ENCODE assay signal across 19 cellular contexts in the genomic region with DNA sequence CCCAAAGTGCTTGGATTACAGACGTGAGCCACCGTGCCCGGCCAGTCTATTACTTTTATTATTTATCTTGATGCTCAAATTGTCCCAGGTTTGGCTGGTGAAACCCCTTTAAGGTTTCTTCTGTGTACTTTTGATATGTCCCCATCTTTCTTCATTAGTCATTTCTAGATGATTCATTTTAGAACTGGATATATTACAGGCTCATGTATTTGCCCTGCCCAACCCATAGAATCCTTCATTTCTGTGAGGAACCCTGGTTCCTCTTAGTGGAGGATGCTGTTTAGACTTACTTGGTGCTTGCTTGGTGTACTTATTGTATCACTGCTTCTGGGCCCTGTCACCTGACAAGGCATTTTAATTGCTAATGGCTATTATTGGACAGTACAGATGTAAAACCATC. TPM values are rescaled to one million over a fixed set of nuclear protein-coding genes. Genes with fewer than 3 reads are reported as not detected.
DNase-seq lines count a peak whose midpoint lies in the region; ATAC-seq, FAIRE-seq and TF ChIP-seq lines count a peak whose summit lies in the region.
"Had no signal": no experiment of that assay in that cellular context is flagged by ENCODE, and none has a peak within 500 bp of the region (broad histone marks: within the 10 kb centered on the region; RNA-seq: fewer than 3 reads in every experiment).

No MANE protein-coding gene starts in this region.

- intact Hi-C loops in activated CD4-positive, alpha-beta memory T cell treated with anti-CD3 and anti-CD28 coated beads for 36 hours (cut with micrococcal nuclease), result loop anchor here (1.0 kb wide), 2 partner anchors 12 to 65 kb away; no protein-coding TSS in a partner anchor
- intact Hi-C loops in GM12878 (cut with micrococcal nuclease; ENCODE audit: unreplicated experiment), result loop anchor here (5.0 kb wide), 3 partner anchors 39 to 129 kb away; a partner anchor contains a TSS
- intact Hi-C loops in HepG2 (cut with micrococcal nuclease; ENCODE audit: unreplicated experiment), result no loop called here

- DNase-seq in activated CD4-positive, alpha-beta memory T cell treated with anti-CD3 and anti-CD28 coated beads for 36 hours, result no peak
- DNase-seq in activated CD4-positive, alpha-beta memory T cell treated with anti-CD3 and anti-CD28 coated beads, Interleukin-2, amount 10 ng/mL, durations not matched to agents 7 days and 5 days, result no peak
- DNase-seq in HFFc6 (no peak), GM12878 (ENCODE audit: low read depth, low spot score) (no peak), HepG2 (ENCODE audit: low spot score) (no peak)
- no peak for DNase-seq in stimulated activated effector memory CD8-positive, alpha-beta T cell treated with anti-CD3 and anti-CD28 coated beads, Interleukin-12 subunit alpha, Interleukin-12 subunit beta, amount 100 ng/mL, for 72 hours (ENCODE audit: low spot score in 2 of 2)
- DNase-seq: ACHN; amniotic stem cell; head of caudate nucleus; NCI-H2081 treated with DMSO at 0.1 percent for 48 hours; NCI-H526 treated with DMSO at 0.1 percent for 48 hours; ovary; stimulated activated CD4-positive, alpha-beta T cell treated with anti-CD3 and anti-CD28 coated beads, Interleukin-4, amount 100 ng/mL, for 1 hour; stimulated activated CD8-positive, alpha-beta memory T cell treated with anti-CD3 and anti-CD28 coated beads, Interleukin-4, amount 100 ng/mL, for 48 hours had no signal

- H3K79me2 ChIP-seq in GM12878 (ENCODE audit: control insufficient read depth, insufficient read depth, low read length), result peaks cover 88% of the 10 kb centered on the region
- H3K79me2 ChIP-seq in HepG2 (ENCODE audit: insufficient read depth, low read length), result peaks cover 87% of the 10 kb centered on the region

- peak overlapping the region; percentile 73 for H3K27ac Mint-ChIP-seq in activated CD4-positive, alpha-beta memory T cell treated with anti-CD3 and anti-CD28 coated beads for 36 hours
- no peak overlapping the region for H3K27ac Mint-ChIP-seq in activated CD4-positive, alpha-beta memory T cell treated with anti-CD3 and anti-CD28 coated beads, Interleukin-2, amount 10 ng/mL, durations not matched to agents 7 days and 5 days
- H3K27ac Mint-ChIP-seq in HFFc6, result peak overlapping the region; percentile 53
- peak overlapping the region; percentile 24 for H3K27ac Mint-ChIP-seq in stimulated activated effector memory CD8-positive, alpha-beta T cell treated with anti-CD3 and anti-CD28 coated beads, Interleukin-12 subunit alpha, Interleukin-12 subunit beta, amount 100 ng/mL, for 72 hours
- H3K27ac Mint-ChIP-seq: mesothelial cell of epicardium had no signal

- SMC1A ChIA-PET in GM12878 (lab: Charles Lee; ENCODE audit: uncharacterized antibody, unreplicated experiment), result interaction anchor here (1.2 to 2.5 kb wide), 4 partner anchors 68 to 105 kb away, joined by 3 to 5 read pairs (median 4); no protein-coding TSS in a partner anchor

- H3K4me3 ChIP-seq in GM12878, result no peak overlapping the region
- no peak overlapping the region for H3K4me3 ChIP-seq in HepG2 (replicated peaks in 1 of 3; ENCODE audit: insufficient read depth in 1 of 3, low read depth in 2 of 3, low read length in 3 of 3)
- H3K4me3 ChIP-seq: ovary, tibial nerve had no signal

- TF ChIP-seq CTCF in HFFc6 (IDR thresholded peaks at IDR 0.05) (no peak), GM12878 (IDR thresholded peaks at IDR 0.05 in 2 of 3, conservative IDR thresholded peaks at IDR 0.05 in 1 of 3; ENCODE audit: control insufficient read depth in 2 of 3, extremely low read depth in 1 of 3, insufficient read depth in 1 of 3, low read depth in 3 of 3, low read length in 3 of 3) (no peak), HepG2 (CRISPR knock-in tag; IDR thresholded peaks at IDR 0.05) (no peak)

- BruUV-seq in GM12878 (replicated peaks; lab: Mats Ljungman, UMichigan) (no TSS peak), HepG2 (replicated peaks; lab: Mats Ljungman, UMichigan) (no TSS peak)

- TF ChIP-seq RAD21 in GM12878 (IDR thresholded peaks at IDR 0.05; ENCODE audit: insufficient read depth, low read depth, low read length), result no peak
- TF ChIP-seq RAD21 in HepG2 (CRISPR knock-in tag; IDR thresholded peaks at IDR 0.05), result no peak

- H4K20me1 ChIP-seq in GM12878 (ENCODE audit: control insufficient read depth, insufficient read depth), result no peaks in the 10 kb centered on the region
- H4K20me1 ChIP-seq in HepG2 (ENCODE audit: insufficient read depth, low read length), result peaks cover 43% of the 10 kb centered on the region

- ATAC-seq in GM12878 (0 out of 3 replicates have a peak, but pooled peaks have one; percentile 10), HG02970 (IDR thresholded peaks at IDR 0.05; ENCODE audit: low FRiP score, unreplicated experiment) (no peak), HepG2 (no peak), GM18861 (IDR thresholded peaks at IDR 0.05; ENCODE audit: unreplicated experiment) (no peak)
- peak; percentile 87 for ATAC-seq in stimulated activated effector memory CD8-positive, alpha-beta T cell treated with anti-CD3 and anti-CD28 coated beads, Interleukin-12 subunit alpha, Interleukin-12 subunit beta, amount 100 ng/mL, for 72 hours

- H3K27ac ChIP-seq in GM12878 (ENCODE audit: control insufficient read depth, insufficient read depth) (no peak overlapping the region), HepG2 (ENCODE audit: extremely low read length, insufficient read depth, low read length) (no peak overlapping the region)
- H3K27ac ChIP-seq: ovary, tibial nerve had no signal

- H3K4me3 Mint-ChIP-seq in activated CD4-positive, alpha-beta memory T cell treated with anti-CD3 and anti-CD28 coated beads for 36 hours, result no peak overlapping the region
- H3K4me3 Mint-ChIP-seq in activated CD4-positive, alpha-beta memory T cell treated with anti-CD3 and anti-CD28 coated beads, Interleukin-2, amount 10 ng/mL, durations not matched to agents 7 days and 5 days, result no peak overlapping the region
- H3K4me3 Mint-ChIP-seq in HFFc6, result no peak overlapping the region; the same call in 1 of the 2 replicates
- H3K4me3 Mint-ChIP-seq in stimulated activated effector memory CD8-positive, alpha-beta T cell treated with anti-CD3 and anti-CD28 coated beads, Interleukin-12 subunit alpha, Interleukin-12 subunit beta, amount 100 ng/mL, for 72 hours, result peak overlapping the region; percentile 17
- H3K4me3 Mint-ChIP-seq: mesothelial cell of epicardium had no signal

- no peaks in the 10 kb centered on the region; the same call in 2 of the 3 replicates for H3K9me3 ChIP-seq in GM12878 (replicated peaks; ENCODE audit: control insufficient read depth, insufficient read depth, low read length)
- no peaks in the 10 kb centered on the region for H3K9me3 ChIP-seq in HepG2 (ENCODE audit: low read length)
- H3K9me3 ChIP-seq: ovary, tibial nerve had no signal

- H3K36me3 ChIP-seq in GM12878 (ENCODE audit: control insufficient read depth in 2 of 2, insufficient read depth in 2 of 2, low read length in 1 of 2), result peaks cover 4 to 5% of the 10 kb centered on the region in 2 experiments
- peaks cover 9 to 23% of the 10 kb centered on the region in 2 experiments for H3K36me3 ChIP-seq in HepG2 (replicated peaks in 1 of 2; ENCODE audit: control insufficient read depth in 1 of 2, insufficient read depth in 2 of 2, low read length in 2 of 2)
- H3K36me3 ChIP-seq: ovary had no signal

- RAD21 ChIA-PET in GM12878 (lab: Charles Lee; ENCODE audit: unreplicated experiment), result interaction anchor here (0.7 to 4.5 kb wide), 2 partner anchors 64 to 85 kb away, joined by 4 to 15 read pairs; no protein-coding TSS in a partner anchor

- peaks cover 32% of the 10 kb centered on the region for H3K4me1 ChIP-seq in GM12878 (ENCODE audit: control insufficient read depth, insufficient read depth, low read length)
- peaks cover 17% of the 10 kb centered on the region for H3K4me1 ChIP-seq in HepG2 (ENCODE audit: insufficient read depth, low read length)

- TF ChIP-seq POLR2A in GM12878 (IDR thresholded peaks at IDR 0.05; ENCODE audit: low read depth, low read length), result no peak
- no peak for TF ChIP-seq POLR2A in HepG2 (IDR thresholded peaks at IDR 0.05; ENCODE audit: insufficient read depth in 1 of 2, low read depth in 2 of 2, low read length in 2 of 2)

- H3K27me3 ChIP-seq in GM12878 (replicated peaks in 1 of 2; ENCODE audit: control insufficient read depth in 2 of 2, insufficient read depth in 2 of 2, low read length in 1 of 2) (no peaks in the 10 kb centered on the region), HepG2 (ENCODE audit: control insufficient read depth in 1 of 2, insufficient read depth in 2 of 2, low read length in 2 of 2) (no peaks in the 10 kb centered on the region)
- H3K27me3 ChIP-seq: ovary, tibial nerve had no signal

- WGBS in GM12878 (ENCODE audit: insufficient coverage, insufficient replicate concordance, low lambda C conversion rate, missing lambda C conversion rate), result 5% methylated on average over 3 of the region's 3 CpGs
- 96% methylated on average over 3 of the region's 3 CpGs for WGBS in HepG2 (ENCODE audit: low lambda C conversion rate)

- TF ChIP-seq EP300 in GM12878 (IDR thresholded peaks at IDR 0.05; ENCODE audit: borderline replicate concordance in 1 of 2, control insufficient read depth in 1 of 2, low read depth in 2 of 2, low read length in 2 of 2), result no peak
- TF ChIP-seq EP300 in HepG2 (IDR thresholded peaks at IDR 0.05; ENCODE audit: low read depth in 2 of 2, low read length in 2 of 2), result no peak
- no peak for TF ChIP-seq EP300 in HepG2 (CRISPR knock-in tag; IDR thresholded peaks at IDR 0.05; ENCODE audit: borderline replicate concordance)

- H2AFZ ChIP-seq in GM12878 (ENCODE audit: control insufficient read depth, low read depth, low read length), result no peak overlapping the region
- no peak overlapping the region for H2AFZ ChIP-seq in HepG2 (ENCODE audit: low read length)

- H3K4me1 Mint-ChIP-seq in activated CD4-positive, alpha-beta memory T cell treated with anti-CD3 and anti-CD28 coated beads for 36 hours (ENCODE audit: low read depth), result peaks cover 81% of the 10 kb centered on the region
- H3K4me1 Mint-ChIP-seq in activated CD4-positive, alpha-beta memory T cell treated with anti-CD3 and anti-CD28 coated beads, Interleukin-2, amount 10 ng/mL, durations not matched to agents 7 days and 5 days, result peaks cover 56% of the 10 kb centered on the region
- peaks cover 77% of the 10 kb centered on the region for H3K4me1 Mint-ChIP-seq in HFFc6 (ENCODE audit: low read depth)
- peaks cover 81% of the 10 kb centered on the region for H3K4me1 Mint-ChIP-seq in stimulated activated effector memory CD8-positive, alpha-beta T cell treated with anti-CD3 and anti-CD28 coated beads, Interleukin-12 subunit alpha, Interleukin-12 subunit beta, amount 100 ng/mL, for 72 hours

- H3K9ac ChIP-seq in GM12878 (ENCODE audit: control insufficient read depth, insufficient read depth, low read length) (no peak overlapping the region), HepG2 (ENCODE audit: insufficient read depth, low read depth, low read length) (no peak overlapping the region)

- H3K4me2 ChIP-seq in GM12878 (ENCODE audit: control insufficient read depth, insufficient read depth), result no peak overlapping the region
- no peak overlapping the region for H3K4me2 ChIP-seq in HepG2 (ENCODE audit: low read depth, low read length)

- in situ Hi-C loops in GM12878 (cut with MboI) (loop anchor here (5.0 kb wide), 1 partner anchor 84 kb away; no protein-coding TSS in a partner anchor), HepG2 (cut with HindIII; ENCODE audit: extremely low pct_ligation_motif_present, low pct_unique_long_range_greater_than_20kb) (loop anchor here (5.0 kb wide), 1 partner anchor 84 kb away; no protein-coding TSS in a partner anchor)

- peaks cover 7% of the 10 kb centered on the region for H3K9me3 Mint-ChIP-seq in activated CD4-positive, alpha-beta memory T cell treated with anti-CD3 and anti-CD28 coated beads for 36 hours
- H3K9me3 Mint-ChIP-seq in activated CD4-positive, alpha-beta memory T cell treated with anti-CD3 and anti-CD28 coated beads, Interleukin-2, amount 10 ng/mL, durations not matched to agents 7 days and 5 days, result peaks cover 3% of the 10 kb centered on the region
- H3K9me3 Mint-ChIP-seq in HFFc6, result no peaks in the 10 kb centered on the region
- H3K9me3 Mint-ChIP-seq in stimulated activated effector memory CD8-positive, alpha-beta T cell treated with anti-CD3 and anti-CD28 coated beads, Interleukin-12 subunit alpha, Interleukin-12 subunit beta, amount 100 ng/mL, for 72 hours, result no peaks in the 10 kb centered on the region

- peak; percentile 77 for FAIRE-seq in GM12878 (lab: Jason Lieb, UNC)
- no peak for FAIRE-seq in HepG2 (lab: Jason Lieb, UNC)
- FAIRE-seq: islet of Langerhans had no signal

- POLR2A ChIA-PET in activated CD4-positive, alpha-beta memory T cell treated with anti-CD3 and anti-CD28 coated beads for 36 hours (lab: Charles Lee), result interaction anchor here (0.6 to 0.7 kb wide), 4 partner anchors 15 to 552 kb away, joined by 3 to 4 read pairs (median 3); no protein-coding TSS in a partner anchor
- POLR2A ChIA-PET in activated CD4-positive, alpha-beta memory T cell treated with anti-CD3 and anti-CD28 coated beads, Interleukin-2, amount 10 ng/mL, durations not matched to agents 7 days and 5 days (lab: Charles Lee), result interaction anchor here (0.6 kb wide), 1 partner anchor 8 kb away, joined by 3 read pairs; no protein-coding TSS in a partner anchor
- POLR2A ChIA-PET in GM12878 (lab: Charles Lee) (interaction anchor here (0.7 to 1.3 kb wide), 3 partner anchors 10 to 334 kb away, joined by 4 to 6 read pairs (median 5); no protein-coding TSS in a partner anchor), HepG2 (lab: Yijun Ruan, JAX) (no interaction called here)

- H3K36me3 Mint-ChIP-seq in activated CD4-positive, alpha-beta memory T cell treated with anti-CD3 and anti-CD28 coated beads for 36 hours, result peaks cover 29% of the 10 kb centered on the region
- peaks cover 36% of the 10 kb centered on the region for H3K36me3 Mint-ChIP-seq in activated CD4-positive, alpha-beta memory T cell treated with anti-CD3 and anti-CD28 coated beads, Interleukin-2, amount 10 ng/mL, durations not matched to agents 7 days and 5 days (ENCODE audit: low read depth)
- H3K36me3 Mint-ChIP-seq in HFFc6 (ENCODE audit: low read depth), result peaks cover 35% of the 10 kb centered on the region
- peaks cover 57% of the 10 kb centered on the region for H3K36me3 Mint-ChIP-seq in stimulated activated effector memory CD8-positive, alpha-beta T cell treated with anti-CD3 and anti-CD28 coated beads, Interleukin-12 subunit alpha, Interleukin-12 subunit beta, amount 100 ng/mL, for 72 hours

- no peaks in the 10 kb centered on the region for H3K27me3 Mint-ChIP-seq in activated CD4-positive, alpha-beta memory T cell treated with anti-CD3 and anti-CD28 coated beads for 36 hours
- H3K27me3 Mint-ChIP-seq in activated CD4-positive, alpha-beta memory T cell treated with anti-CD3 and anti-CD28 coated beads, Interleukin-2, amount 10 ng/mL, durations not matched to agents 7 days and 5 days, result no peaks in the 10 kb centered on the region
- H3K27me3 Mint-ChIP-seq in HFFc6 (ENCODE audit: insufficient read depth), result 0 out of 2 replicates have a peak, but pooled peaks cover 3% of the 10 kb centered on the region

- CTCF ChIA-PET in activated CD4-positive, alpha-beta memory T cell treated with anti-CD3 and anti-CD28 coated beads for 36 hours (lab: Charles Lee), result interaction anchor here (2.3 kb wide), 1 partner anchor 85 kb away, joined by 9 read pairs; no protein-coding TSS in a partner anchor
- CTCF ChIA-PET in activated CD4-positive, alpha-beta memory T cell treated with anti-CD3 and anti-CD28 coated beads, Interleukin-2, amount 10 ng/mL, durations not matched to agents 7 days and 5 days (lab: Charles Lee), result no interaction called here
- CTCF ChIA-PET in GM12878 (lab: Yijun Ruan, JAX), result interaction anchor here (1.1 to 6.7 kb wide), 4 partner anchors 9 to 85 kb away, joined by 3 to 61 read pairs (median 10); no protein-coding TSS in a partner anchor
- CTCF ChIA-PET in HepG2 (lab: Yijun Ruan, JAX; ENCODE audit: low intra/inter-chr PET ratio, low total read pairs), result interaction anchor here (0.9 to 5.4 kb wide), 2 partner anchors 85 to 287 kb away, joined by 3 to 64 read pairs; no protein-coding TSS in a partner anchor

RNA-seq across cellular contexts. Expression of a gene that starts 40.1 kb away (rescaled TPM):
- total RNA-seq in activated CD4-positive, alpha-beta memory T cell treated with anti-CD3 and anti-CD28 coated beads for 36 hours, result 10 to 100 TPM; 90.5 to 94.1 TPM
- 10 to 100 TPM; 87.0 to 92.9 TPM for total RNA-seq in activated CD4-positive, alpha-beta memory T cell treated with anti-CD3 and anti-CD28 coated beads, Interleukin-2, amount 10 ng/mL, durations not matched to agents 7 days and 5 days
- total RNA-seq in HFFc6 (2021; fragmentation: NEBNext Ultra II Directional; extraction: Animal tissue kit (Norgen Biotek cat#: 25700)), result 100 to 1,000 TPM in 4 of 6 experiments, 10 to 100 TPM in 2; 95.7 to 105 (median 101) TPM
- total RNA-seq in GM12878 (2013; cell fraction: nucleolus; rRNA removed), result 33.2 and 42.8 TPM in 2 replicates
- total RNA-seq in GM12878 (2014; rRNA removed) (38.8 and 45.1 TPM in 2 replicates), GM12878 (2014; rRNA removed; fragmentation: Illumina TruSeq; extraction: Trizol) (48.2 and 51.8 TPM in 2 replicates), GM12878 (2021) (77.1 and 82.5 TPM in 2 replicates), HepG2 (2016; rRNA removed; fragmentation: Illumina TruSeq; extraction: Trizol) (62.1 and 64.6 TPM in 2 replicates)
- 20.8 TPM for polyA plus RNA-seq in GM12878 (2011; ENCODE audit: low read depth)
- polyA plus RNA-seq in GM12878 (2011; rRNA removed) (124 and 137 TPM in 2 replicates), GM12878 (2014; fragmentation: Illumina TruSeq; extraction: Trizol) (48.2 and 72.3 TPM in 2 replicates), GM12878 (2014; fragmentation: Nextera tagmentation; extraction: Ambion mirVana) (1 to 10 TPM; 8.4 to 9.8 TPM), GM12878 (2014; rRNA removed) (43.1 and 47.1 TPM in 2 replicates), GM12878 (2016; fragmentation: Nextera tagmentation; extraction: Ambion mirVana) (10 to 100 TPM; 27.2 to 30.6 TPM), HepG2 (2011; rRNA removed) (84.0 and 116 TPM in 2 replicates)
- polyA plus RNA-seq in GM12878 (2011; cell fraction: cytosol; rRNA removed), result 57.2 and 79.4 TPM in 2 replicates
- 49.0 and 62.0 TPM in 2 replicates for polyA plus RNA-seq in GM12878 (2011; cell fraction: nucleus; rRNA removed)
- polyA plus RNA-seq in GM12878 (2012), result 39.3 and 61.9 TPM in 2 replicates
- polyA minus RNA-seq in GM12878 (2011; rRNA and poly(A)+ RNA removed), result 67.5 and 162 TPM in 2 replicates
- polyA minus RNA-seq in GM12878 (2011; cell fraction: cytosol; rRNA and poly(A)+ RNA removed), result 26.2 and 45.2 TPM in 2 replicates
- polyA minus RNA-seq in GM12878 (2011; cell fraction: nucleus; rRNA and poly(A)+ RNA removed), result 12.5 and 16.6 TPM in 2 replicates
- total RNA-seq in HepG2 (2016; cell fraction: cytosol; rRNA removed; fragmentation: Illumina TruSeq; extraction: Trizol; ENCODE audit: low read depth), result 70.3 and 83.0 TPM in 2 replicates
- 58.7 and 60.0 TPM in 2 replicates for total RNA-seq in HepG2 (2016; cell fraction: insoluble cytoplasmic fraction; rRNA removed; fragmentation: Illumina TruSeq; extraction: Trizol)
- 130 and 138 TPM in 2 replicates for total RNA-seq in HepG2 (2016; cell fraction: membrane; rRNA removed; fragmentation: Illumina TruSeq; extraction: Trizol)
- total RNA-seq in HepG2 (2016; cell fraction: nucleus; rRNA removed; fragmentation: Illumina TruSeq; extraction: Trizol), result 26.8 and 30.5 TPM in 2 replicates
- polyA plus RNA-seq in HepG2 (2011; cell fraction: cytosol; rRNA removed), result 56.6 and 82.6 TPM in 2 replicates
- polyA plus RNA-seq in HepG2 (2011; cell fraction: nucleus; rRNA removed), result 32.2 and 32.7 TPM in 2 replicates
- polyA plus RNA-seq in HepG2 (2012), result 88.5 and 102 TPM in 2 replicates
- 102 and 116 TPM in 2 replicates for polyA plus RNA-seq in HepG2 (2016; cell fraction: cytosol; fragmentation: Illumina TruSeq; extraction: Trizol; ENCODE audit: low read depth)
- 68.3 and 73.2 TPM in 2 replicates for polyA plus RNA-seq in HepG2 (2016; cell fraction: insoluble cytoplasmic fraction; fragmentation: Illumina TruSeq; extraction: Trizol; ENCODE audit: low read depth)
- 124 and 125 TPM in 2 replicates for polyA plus RNA-seq in HepG2 (2016; cell fraction: membrane; fragmentation: Illumina TruSeq; extraction: Trizol; ENCODE audit: low read depth)
- 42.2 and 45.3 TPM in 2 replicates for polyA plus RNA-seq in HepG2 (2016; cell fraction: nucleus; fragmentation: Illumina TruSeq; extraction: Trizol; ENCODE audit: insufficient read depth, low read depth)
- polyA minus RNA-seq in HepG2 (2011; rRNA and poly(A)+ RNA removed; ENCODE audit: low replicate concordance), result 60.2 and 78.6 TPM in 2 replicates
- polyA minus RNA-seq in HepG2 (2011; cell fraction: cytosol; rRNA and poly(A)+ RNA removed), result 66.3 and 77.2 TPM in 2 replicates
- 32.3 and 45.8 TPM in 2 replicates for polyA minus RNA-seq in HepG2 (2011; cell fraction: nucleus; rRNA and poly(A)+ RNA removed)

Comparison
In these comparisons a context has a peak if more than half of its experiments do, and no peak if none do; other contexts are left out.
1. ATAC-seq: peak in GM12878 (single experiment) and stimulated activated effector memory CD8-positive, alpha-beta T cell treated with anti-CD3 and anti-CD28 coated beads, Interleukin-12 subunit alpha, Interleukin-12 subunit beta, amount 100 ng/mL, for 72 hours (single experiment); none in HG02970 (single experiment), HepG2 (single experiment) and GM18861 (single experiment).